8 cellular contexts compared by ENCODE assay signal in the genomic region with DNA sequence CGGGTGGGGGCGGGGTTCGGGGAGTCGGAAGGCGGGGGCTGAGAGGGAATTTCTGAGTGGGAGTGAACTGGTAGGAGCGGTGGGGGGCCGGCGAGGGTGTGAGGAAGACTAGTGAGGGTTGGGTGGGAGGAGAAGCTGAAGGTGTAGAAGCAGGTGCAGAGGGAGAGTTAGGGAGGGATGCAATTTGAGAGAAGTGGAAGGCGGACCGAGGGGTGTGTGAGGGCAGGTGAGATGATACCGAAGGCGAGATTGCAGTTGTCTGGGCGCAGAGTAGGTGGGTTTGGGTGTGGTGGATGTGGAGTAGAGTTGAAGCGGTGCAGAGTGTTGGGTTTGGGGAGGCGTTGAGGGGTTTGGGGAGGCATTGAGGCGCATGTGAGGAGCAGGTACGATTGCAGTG. TPM values are rescaled to one million over a fixed set of nuclear protein-coding genes. Genes with fewer than 3 reads are reported as not detected.
DNase-seq lines count a peak whose midpoint lies in the region; ATAC-seq, FAIRE-seq and TF ChIP-seq lines count a peak whose summit lies in the region.

No MANE protein-coding gene starts in this region.

- H3K4me1 ChIP-seq in ACC112 (ENCODE audit: control insufficient read depth, insufficient read depth, low read length, unreplicated experiment) (peaks cover 25% of the 10 kb centered on the region), right lobe of liver (no peaks in the 10 kb centered on the region)

- intact Hi-C loops in right lobe of liver (cut with DNase I) = no loop called here

- TF ChIP-seq CTCF in right lobe of liver (IDR thresholded peaks at IDR 0.05) = no peak
- no peak for TF ChIP-seq CTCF in type B pancreatic cell (conservative IDR thresholded peaks at IDR 0.05)
- TF ChIP-seq CTCF in GM10266 (IDR thresholded peaks at IDR 0.05; ENCODE audit: control insufficient read depth, insufficient read depth, low read depth, missing control alignments) = no peak

- no peaks in the 10 kb centered on the region for H3K27me3 Mint-ChIP-seq in type B pancreatic cell

- H2AFZ ChIP-seq in ACC112 (ENCODE audit: low read length, unreplicated experiment) = peak overlapping the region; percentile 32

- no peaks in the 10 kb centered on the region for H3K36me3 Mint-ChIP-seq in activated naive CD4-positive, alpha-beta T cell treated with anti-CD3 and anti-CD28 coated beads, Interleukin-2, amount 50 U/mL, for 72 hours
- H3K36me3 Mint-ChIP-seq in type B pancreatic cell = peaks cover 19% of the 10 kb centered on the region

- H3K27ac ChIP-seq in ACC112 (ENCODE audit: low read depth, low read length) (no peak overlapping the region), right lobe of liver (peak overlapping the region in 1 of 3 donors; percentile 12)

- peak overlapping the region; percentile 99 for H3K4me3 Mint-ChIP-seq in type B pancreatic cell

- WGBS in right lobe of liver (ENCODE audit: insufficient coverage, low coverage, low lambda C conversion rate, missing lambda C conversion rate) = 6% methylated on average over 17 of the region's 17 CpGs

- no peaks in the 10 kb centered on the region for H3K9me3 Mint-ChIP-seq in activated naive CD4-positive, alpha-beta T cell treated with anti-CD3 and anti-CD28 coated beads, Interleukin-2, amount 50 U/mL, for 72 hours
- no peaks in the 10 kb centered on the region for H3K9me3 Mint-ChIP-seq in type B pancreatic cell

- no peaks in the 10 kb centered on the region for H3K36me3 ChIP-seq in ACC112 (ENCODE audit: insufficient read depth, low read length)
- no peaks in the 10 kb centered on the region for H3K36me3 ChIP-seq in right lobe of liver

- ATAC-seq in activated naive CD4-positive, alpha-beta T cell treated with anti-CD3 and anti-CD28 coated beads, Interleukin-2, amount 50 U/mL, for 72 hours = peak in 1 of 2 donors; percentile 1
- ATAC-seq in right lobe of liver = no peak

- no peak for TF ChIP-seq POLR2A in H54 (IDR thresholded peaks at IDR 0.05; ENCODE audit: low read depth, low read length)
- TF ChIP-seq POLR2A in right lobe of liver (IDR thresholded peaks at IDR 0.05) = no peak

- peak; percentile 23 for FAIRE-seq in H54 (lab: Jason Lieb, UNC)

- peak overlapping the region; percentile 98 for H3K4me3 ChIP-seq in ACC112 (ENCODE audit: low read depth, low read length)
- H3K4me3 ChIP-seq in right lobe of liver = peak overlapping the region; percentile 43 to 84 (median 71)

- DNase-seq in H54 (ENCODE audit: insufficient read length, low spot score) = no peak
- no peak for DNase-seq in activated naive CD4-positive, alpha-beta T cell treated with anti-CD3 and anti-CD28 coated beads, Interleukin-2, amount 50 U/mL, for 72 hours (ENCODE audit: low spot score in 2 of 2)
- no peak for DNase-seq in right lobe of liver
- DNase-seq in type B pancreatic cell (ENCODE audit: extremely low spot score, unreplicated experiment) = no peak
- DNase-seq in middle frontal gyrus (ENCODE audit: extremely low spot score, low spot score) = no peak
- DNase-seq in GM10266 (ENCODE audit: extremely low spot score) = no peak
- no peak for DNase-seq in activated gamma-delta T cell (lab: John Stamatoyannopoulos, UW)

- H3K79me2 ChIP-seq in ACC112 (ENCODE audit: control insufficient read depth, insufficient read depth, low read length, unreplicated experiment) = peaks cover 30% of the 10 kb centered on the region

- no peaks in the 10 kb centered on the region for H3K27me3 ChIP-seq in ACC112 (ENCODE audit: insufficient read depth, low read length)
- no peaks in the 10 kb centered on the region for H3K27me3 ChIP-seq in right lobe of liver

- H3K27ac Mint-ChIP-seq in activated naive CD4-positive, alpha-beta T cell treated with anti-CD3 and anti-CD28 coated beads, Interleukin-2, amount 50 U/mL, for 72 hours = peak overlapping the region; percentile 93 to 94
- peak overlapping the region; percentile 20 for H3K27ac Mint-ChIP-seq in type B pancreatic cell

- peaks cover 36% of the 10 kb centered on the region for H3K4me1 Mint-ChIP-seq in type B pancreatic cell (ENCODE audit: unreplicated experiment)

- H3K9me3 ChIP-seq in right lobe of liver = no peaks in the 10 kb centered on the region

RNA-seq across cellular contexts. Expression of a gene that starts 0.6 kb away (rescaled TPM):
- total RNA-seq in activated naive CD4-positive, alpha-beta T cell treated with anti-CD3 and anti-CD28 coated beads, Interleukin-2, amount 50 U/mL, for 72 hours = 10 to 100 TPM; 19.4 to 27.1 TPM
- total RNA-seq in right lobe of liver (10 to 100 TPM in 4 of 6 experiments, 1 to 10 TPM in 2; 9.2 to 17.1 (median 10.3) TPM), type B pancreatic cell (ENCODE audit: low replicate concordance) (21.5 and 48.3 TPM in 2 replicates)
